ENCODE assay signal across 8 cellular contexts in the genomic region with DNA sequence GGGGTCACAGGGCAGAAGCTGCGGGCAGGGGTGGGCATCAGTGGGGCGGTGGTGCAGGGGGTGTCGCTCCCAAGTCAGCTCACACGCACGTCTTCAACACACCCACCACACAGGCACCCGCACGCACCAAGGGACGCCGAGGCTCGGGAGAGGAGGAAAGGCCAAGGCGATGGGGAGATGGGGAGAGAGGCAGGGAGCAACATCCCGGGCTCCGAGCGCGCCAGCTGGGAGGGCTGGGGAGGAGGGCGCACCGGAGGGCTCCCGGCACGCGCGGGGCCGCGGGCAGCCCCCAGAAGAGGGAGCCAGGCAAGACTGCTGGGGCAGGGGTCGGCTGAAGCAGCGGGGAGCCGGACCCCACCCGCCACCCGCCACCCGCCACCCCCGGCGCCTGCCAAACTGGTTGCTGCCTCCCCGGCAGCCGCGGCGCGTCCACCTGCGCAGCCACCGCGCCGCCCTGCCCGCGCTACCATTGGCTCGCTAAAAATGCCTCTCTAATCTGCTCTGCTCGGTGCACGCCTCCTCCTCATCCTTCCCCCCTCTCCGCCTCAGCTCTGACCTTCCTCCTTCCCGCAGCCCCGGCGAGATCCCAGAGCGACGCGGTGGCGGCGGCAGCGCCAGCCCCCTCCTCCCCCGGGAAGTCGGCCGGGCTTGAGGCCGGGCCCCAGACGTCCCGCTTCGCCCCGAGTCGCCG. TPM values are rescaled to one million over a fixed set of nuclear protein-coding genes. Genes with fewer than 3 reads are reported as not detected.
DNase-seq lines count a peak whose midpoint lies in the region; ATAC-seq and TF ChIP-seq lines count a peak whose summit lies in the region.

TSS of gene PACSIN1 (plus strand) at position 526 of the 691 bp plus-strand sequence. CDS start 60,230 bp downstream, outside the sequence.

- in situ Hi-C loops in brain microvascular endothelial cell (cut with HindIII; ENCODE audit: low pct_ligation_motif_present, low sequenced_read_pairs), result no loop called here

- peak in 1 of 2 donors; percentile 21 for ATAC-seq in upper lobe of left lung (ENCODE audit: low FRiP score in 2 of 2)
- no peak for ATAC-seq in GM21390 (IDR thresholded peaks at IDR 0.05; ENCODE audit: unreplicated experiment)
- no peak for ATAC-seq in GM21360 (IDR thresholded peaks at IDR 0.05; ENCODE audit: unreplicated experiment)

- H3K27me3 ChIP-seq in brain microvascular endothelial cell (replicated peaks) (peaks cover 14% of the 10 kb centered on the region), upper lobe of left lung (peaks cover 0 to 18% (median 9%) of the 10 kb centered on the region in 4 donors)

- H3K4me3 ChIP-seq in brain microvascular endothelial cell (ENCODE audit: low read depth, low read length) (peak within 1 kb of the TSS; percentile 30), upper lobe of left lung (peak within 1 kb of the TSS; percentile 1 to 49 (median 38))

- H3K27ac ChIP-seq in brain microvascular endothelial cell (no peak within 1 kb of the TSS), upper lobe of left lung (no peak within 1 kb of the TSS)

- TF ChIP-seq CTCF in brain microvascular endothelial cell (IDR thresholded peaks at IDR 0.05; ENCODE audit: low read depth, low read length, missing control alignments) (no peak), upper lobe of left lung (IDR thresholded peaks at IDR 0.05) (no peak)

- H3K9me3 ChIP-seq in upper lobe of left lung, result no peaks in the 10 kb centered on the region

- WGBS in upper lobe of left lung, 2 donors, result 3% methylated on average over 19 to 47 of the region's 65 CpGs

- TF ChIP-seq POLR2A in upper lobe of left lung (IDR thresholded peaks at IDR 0.05), result no peak

- H3K4me1 ChIP-seq in upper lobe of left lung, result peaks cover 10 to 15% (median 12%) of the 10 kb centered on the region in 4 donors

- no peak for TF ChIP-seq EP300 in upper lobe of left lung (IDR thresholded peaks at IDR 0.05)

- DNase-seq in NCI-H1436 (lab: John Stamatoyannopoulos, UW) (peak; percentile 35), NCI-H1436 treated with DMSO at 0.1 percent for 48 hours (lab: John Stamatoyannopoulos, UW) (no peak), NCI-H2196 treated with DMSO at 0.1 percent for 48 hours (lab: John Stamatoyannopoulos, UW; ENCODE audit: unreplicated experiment) (peak; percentile 32), brain microvascular endothelial cell (no peak), kidney tubule cell (ENCODE audit: low spot score) (peak; percentile 41), upper lobe of left lung (peak in 1 of 2 donors; percentile 81)

- no peaks in the 10 kb centered on the region for H3K36me3 ChIP-seq in brain microvascular endothelial cell (replicated peaks)
- no peaks in the 10 kb centered on the region for H3K36me3 ChIP-seq in upper lobe of left lung

RNA-seq across cellular contexts. Expression of gene PACSIN1, which starts in this region (rescaled TPM):
- total RNA-seq in upper lobe of left lung, result 1 to 10 TPM in 1 of 6 donors, under 1 TPM in 2, not detected in 3; 0.06 to 3.0 (median 0.17) TPM

Comparison
In these comparisons a context has a peak if more than half of its experiments do, and no peak if none do; other contexts are left out.
1. DNase-seq: peak in NCI-H1436 (single experiment), NCI-H2196 treated with DMSO at 0.1 percent for 48 hours (single experiment) and kidney tubule cell (single experiment); none in NCI-H1436 treated with DMSO at 0.1 percent for 48 hours (single experiment) and brain microvascular endothelial cell (single experiment).